ENCODE assay signal across 8 cellular contexts in genomic region chr3:100087203-100087602, GRCh38. TPM values are rescaled to one million over a fixed set of nuclear protein-coding genes. Genes with fewer than 3 reads are reported as not detected.
DNase-seq lines count a peak whose midpoint lies in the region; ATAC-seq, FAIRE-seq and TF ChIP-seq lines count a peak whose summit lies in the region.

No MANE protein-coding gene starts in this region.

- TF ChIP-seq CTCF in neural progenitor cell (IDR thresholded peaks at IDR 0.05) (no peak), colonic mucosa (IDR thresholded peaks at IDR 0.05) (no peak)

- H3K23ac ChIP-seq in trophoblast cell (ENCODE audit: low read length): no peak overlapping the region

- H3K27ac Mint-ChIP-seq in neural progenitor cell: peak overlapping the region; percentile 97

- H3K4me1 Mint-ChIP-seq in neural progenitor cell: peaks cover 50% of the 10 kb centered on the region

- H3K9me3 Mint-ChIP-seq in neural progenitor cell: no peaks in the 10 kb centered on the region

- no peak overlapping the region for H4K8ac ChIP-seq in trophoblast cell (ENCODE audit: low read depth, low read length)

- peaks cover 4% of the 10 kb centered on the region for H3K36me3 Mint-ChIP-seq in neural progenitor cell

- H3K4me3 Mint-ChIP-seq in neural progenitor cell: peak overlapping the region; percentile 37

- H4K20me1 ChIP-seq in neural progenitor cell (ENCODE audit: low read depth): no peaks in the 10 kb centered on the region

- H4K12ac ChIP-seq in trophoblast cell (ENCODE audit: low read depth, low read length): no peak overlapping the region

- ATAC-seq in GM18907 (IDR thresholded peaks at IDR 0.05; ENCODE audit: unreplicated experiment) (peak; percentile 90), HG02763 (IDR thresholded peaks at IDR 0.05; ENCODE audit: unreplicated experiment) (peak; percentile 91)

- H3K4me1 ChIP-seq in neural progenitor cell (peaks cover 6% of the 10 kb centered on the region), trophoblast cell (ENCODE audit: control insufficient read depth in 1 of 2, insufficient read depth in 2 of 2, low read length in 2 of 2) (peaks cover 7 to 8% of the 10 kb centered on the region in 2 experiments), colonic mucosa (no peaks in the 10 kb centered on the region)

- H3K79me2 ChIP-seq in neural progenitor cell (ENCODE audit: low read depth): no peaks in the 10 kb centered on the region
- no peaks in the 10 kb centered on the region for H3K79me2 ChIP-seq in trophoblast cell (ENCODE audit: control insufficient read depth, insufficient read depth, low read length, poor library complexity)

- H3K4me3 ChIP-seq in neural progenitor cell: no peak overlapping the region
- H3K4me3 ChIP-seq in trophoblast cell (ENCODE audit: low read depth, low read length): no peak overlapping the region
- H3K4me3 ChIP-seq in colonic mucosa: no peak overlapping the region

- H2BK12ac ChIP-seq in trophoblast cell (ENCODE audit: low read length): no peak overlapping the region

- H3K27me3 ChIP-seq in neural progenitor cell (no peaks in the 10 kb centered on the region), trophoblast cell (ENCODE audit: insufficient read depth, low read length) (no peaks in the 10 kb centered on the region), colonic mucosa (no peaks in the 10 kb centered on the region)

- H2BK120ac ChIP-seq in trophoblast cell (ENCODE audit: insufficient read depth, low read length, poor library complexity): no peak overlapping the region

- H3K27ac ChIP-seq in neural progenitor cell (no peak overlapping the region), trophoblast cell (ENCODE audit: low read depth, low read length) (no peak overlapping the region), colonic mucosa (no peak overlapping the region)

- no peak overlapping the region for H3K4me2 ChIP-seq in neural progenitor cell
- no peak overlapping the region for H3K4me2 ChIP-seq in trophoblast cell (ENCODE audit: low read length)

- H3K36me3 ChIP-seq in neural progenitor cell (no peaks in the 10 kb centered on the region), trophoblast cell (ENCODE audit: control insufficient read depth in 1 of 2, insufficient read depth in 2 of 2, low read length in 2 of 2) (no peaks in the 10 kb centered on the region), colonic mucosa (no peaks in the 10 kb centered on the region)

- intact Hi-C loops in colonic mucosa (cut with DNase I): no loop called here

- no peak overlapping the region for H2AK5ac ChIP-seq in trophoblast cell (ENCODE audit: low read length)

- H3K79me1 ChIP-seq in trophoblast cell (ENCODE audit: low read length): peaks cover 2% of the 10 kb centered on the region

- no peak overlapping the region for H3K9ac ChIP-seq in neural progenitor cell
- no peak overlapping the region for H3K9ac ChIP-seq in trophoblast cell (ENCODE audit: low read length)
- no peak overlapping the region for H3K9ac ChIP-seq in colonic mucosa (ENCODE audit: low read depth in 2 of 2, low read length in 2 of 2)

- H3K14ac ChIP-seq in trophoblast cell (ENCODE audit: low read length): no peak overlapping the region

- no peaks in the 10 kb centered on the region for H3F3A ChIP-seq in neural progenitor cell (ENCODE audit: low read depth)

- no peak overlapping the region for H2BK5ac ChIP-seq in trophoblast cell (ENCODE audit: low read depth, low read length, poor library complexity)

- H4K91ac ChIP-seq in trophoblast cell (ENCODE audit: low read depth, low read length): no peak overlapping the region

- no peaks in the 10 kb centered on the region for H3K9me3 ChIP-seq in neural progenitor cell (ENCODE audit: low read depth)
- no peaks in the 10 kb centered on the region for H3K9me3 ChIP-seq in trophoblast cell (ENCODE audit: insufficient read depth, low read depth, low read length)
- H3K9me3 ChIP-seq in colonic mucosa: no peaks in the 10 kb centered on the region

- FAIRE-seq in TTC549 (lab: Jason Lieb, UNC): peak; percentile 63

- DNase-seq in neural progenitor cell (ENCODE audit: low spot score): no peak
- no peak for DNase-seq in trophoblast cell
- DNase-seq in NCI-H128 (lab: John Stamatoyannopoulos, UW; ENCODE audit: unreplicated experiment): no peak
- DNase-seq in colonic mucosa: no peak
- DNase-seq in midbrain (lab: John Stamatoyannopoulos, UW): no peak

- H2AFZ ChIP-seq in neural progenitor cell (replicated peaks) (no peak overlapping the region), trophoblast cell (ENCODE audit: insufficient read depth, low read length, poor library complexity) (no peak overlapping the region)

- H3K4ac ChIP-seq in trophoblast cell (ENCODE audit: low read depth, low read length): no peak overlapping the region

- H3K27me3 Mint-ChIP-seq in neural progenitor cell (ENCODE audit: insufficient read depth, low read depth): no peaks in the 10 kb centered on the region

- H3K18ac ChIP-seq in trophoblast cell (ENCODE audit: low read length): no peak overlapping the region

RNA-seq across cellular contexts. Expression of gene FILIP1L, which starts 27.1 kb away (rescaled TPM):
- 0.09 and 0.15 TPM in 2 replicates for total RNA-seq in neural progenitor cell (ENCODE audit: low replicate concordance)
- polyA plus RNA-seq in trophoblast cell (2013): 30.8 and 31.7 TPM in 2 replicates
- 10 to 100 TPM in 1 of 2 donors, 1 to 10 TPM in 1; 3.7 to 29.0 TPM for total RNA-seq in colonic mucosa
